10 cellular contexts compared by ENCODE assay signal in the genomic region with DNA sequence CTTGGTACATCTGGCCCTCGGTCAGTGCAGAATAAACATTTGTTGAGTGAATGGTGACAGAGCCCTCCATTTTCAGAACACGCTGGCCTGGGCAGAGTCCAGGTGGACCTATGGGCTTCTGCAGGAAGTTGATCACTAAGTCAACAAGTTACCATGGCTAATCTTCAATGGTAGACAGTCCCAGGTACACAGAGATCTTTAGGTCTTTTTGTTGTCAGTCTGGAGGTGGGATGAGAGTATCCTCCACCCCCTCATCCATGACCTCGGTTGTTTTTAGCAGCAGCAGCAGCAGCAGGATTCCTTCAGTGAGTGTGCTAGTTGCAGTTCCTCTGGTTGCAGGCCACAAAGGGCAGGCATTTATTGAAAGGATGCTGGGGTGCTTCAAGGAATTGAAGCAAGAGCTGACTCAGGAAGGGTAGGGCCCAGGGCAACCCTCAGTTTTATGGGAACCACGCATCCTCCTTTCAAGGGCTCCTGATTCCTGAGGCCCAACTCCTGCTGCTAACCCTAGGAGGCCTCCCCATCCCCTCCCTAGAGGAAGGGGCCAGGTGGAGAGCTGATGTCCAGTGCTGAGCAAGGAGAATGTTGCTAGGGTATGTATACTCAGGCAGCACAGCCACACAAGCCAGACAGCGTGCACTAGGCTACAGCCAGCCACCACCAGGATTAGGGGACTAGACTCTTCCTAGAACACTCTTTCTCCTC. TPM values are rescaled to one million over a fixed set of nuclear protein-coding genes. Genes with fewer than 3 reads are reported as not detected.
A peak's percentile ranks its signal among the peaks of the same experiment; 100 is the strongest.
DNase-seq lines count a peak whose midpoint lies in the region; FAIRE-seq and TF ChIP-seq lines count a peak whose summit lies in the region.
"Had no signal": no experiment of that assay in that cellular context is flagged by ENCODE, and none has a peak within 500 bp of the region (broad histone marks: within the 10 kb centered on the region; RNA-seq: fewer than 3 reads in every experiment).

No MANE protein-coding gene starts in this region.

- no peak for FAIRE-seq in H54 (lab: Jason Lieb, UNC)

- H3K9me3 Mint-ChIP-seq in progenitor cell of endocrine pancreas (ENCODE audit: low read depth) (peaks cover 7% of the 10 kb centered on the region), chondrocyte (ENCODE audit: low read depth) (peaks cover 10% of the 10 kb centered on the region)

- no peaks in the 10 kb centered on the region for H3K27me3 ChIP-seq in endocrine pancreas (ENCODE audit: control insufficient read depth, insufficient read depth, low read length)

- H3K27ac Mint-ChIP-seq in progenitor cell of endocrine pancreas = no peak overlapping the region
- H3K27ac Mint-ChIP-seq in chondrocyte (ENCODE audit: unreplicated experiment) = no peak overlapping the region

- no peaks in the 10 kb centered on the region for H3K36me3 ChIP-seq in endocrine pancreas (ENCODE audit: control insufficient read depth, insufficient read depth, low read length)

- TF ChIP-seq CTCF in progenitor cell of endocrine pancreas (IDR thresholded peaks at IDR 0.05; ENCODE audit: unreplicated experiment) (no peak), chondrocyte (IDR thresholded peaks at IDR 0.05) (no peak)

- DNase-seq in CD1c-positive myeloid dendritic cell (ENCODE audit: extremely low spot score) = peak; percentile 53
- DNase-seq in HuH-7 (ENCODE audit: low spot score) = peak; percentile 32
- DNase-seq in progenitor cell of endocrine pancreas (ENCODE audit: low spot score, unreplicated experiment) = no peak
- DNase-seq in NCI-H187 (lab: John Stamatoyannopoulos, UW) = no peak
- DNase-seq in chondrocyte (ENCODE audit: low spot score) = no peak
- DNase-seq in stimulated activated CD4-positive, alpha-beta T cell treated with anti-CD3 and anti-CD28 coated beads, Interleukin-15, amount 100 ng/mL, for 24 hours = no peak
- DNase-seq in H54 (ENCODE audit: insufficient read length, low spot score) = no peak
- DNase-seq: NK-92 treated with Interleukin-12 subunit alpha and Interleukin-12 subunit beta, amount 100 ng/mL, for 24 hours had no signal

- H3K36me3 Mint-ChIP-seq in progenitor cell of endocrine pancreas (ENCODE audit: insufficient read depth) (peaks cover 6% of the 10 kb centered on the region), chondrocyte (ENCODE audit: low read depth) (peaks cover 2% of the 10 kb centered on the region)

- H3K4me1 ChIP-seq in endocrine pancreas (ENCODE audit: control insufficient read depth, insufficient read depth, low read length) = peaks cover 11% of the 10 kb centered on the region

- H3K9ac ChIP-seq in endocrine pancreas (ENCODE audit: control insufficient read depth, insufficient read depth, low read length) = no peak overlapping the region

- no peaks in the 10 kb centered on the region for H3K9me3 ChIP-seq in endocrine pancreas (ENCODE audit: control insufficient read depth, low read length)

- H3K4me1 Mint-ChIP-seq in progenitor cell of endocrine pancreas (ENCODE audit: low read depth) (peaks cover 20% of the 10 kb centered on the region), chondrocyte (ENCODE audit: low read depth) (peaks cover 9% of the 10 kb centered on the region)

- H3K4me3 Mint-ChIP-seq in progenitor cell of endocrine pancreas (ENCODE audit: low read depth) (peak overlapping the region; percentile 29), chondrocyte (ENCODE audit: unreplicated experiment) (no peak overlapping the region)

- H3K4me3 ChIP-seq in endocrine pancreas (ENCODE audit: control insufficient read depth, insufficient read depth, low read length) = peak overlapping the region; percentile 18

- no peak for TF ChIP-seq POLR2A in H54 (IDR thresholded peaks at IDR 0.05; ENCODE audit: low read depth, low read length)

- H3K27me3 Mint-ChIP-seq in progenitor cell of endocrine pancreas (no peaks in the 10 kb centered on the region), chondrocyte (ENCODE audit: low read depth) (no peaks in the 10 kb centered on the region)

RNA-seq across cellular contexts. Expression of gene USP27X, which starts 1.7 kb away (rescaled TPM):
- total RNA-seq in progenitor cell of endocrine pancreas (7.4 and 7.6 TPM in 2 replicates), chondrocyte (2.8 to 3.4 TPM (median 3.2 TPM) in 3 replicates)

RNA-seq across cellular contexts. Expression of gene CLCN5, which starts 44.8 kb away (rescaled TPM):
- total RNA-seq in progenitor cell of endocrine pancreas (14.0 and 17.2 TPM in 2 replicates), chondrocyte (11.8 to 17.9 TPM (median 12.4 TPM) in 3 replicates)

RNA-seq across cellular contexts. Expression of gene PAGE4, which starts 48.4 kb away (rescaled TPM):
- total RNA-seq in progenitor cell of endocrine pancreas = not detected in 2 replicates
- not detected in 3 replicates for total RNA-seq in chondrocyte
- total RNA-seq: cerebellum had no signal

Comparison
In these comparisons a context has a peak if more than half of its experiments do, and no peak if none do; other contexts are left out.
1. DNase-seq: peak in CD1c-positive myeloid dendritic cell (single experiment) and HuH-7 (single experiment); none in progenitor cell of endocrine pancreas (single experiment), NCI-H187 (0 of 2), chondrocyte (single experiment), stimulated activated CD4-positive, alpha-beta T cell treated with anti-CD3 and anti-CD28 coated beads, Interleukin-15, amount 100 ng/mL, for 24 hours (single experiment) and H54 (single experiment).